In the genomic region with DNA sequence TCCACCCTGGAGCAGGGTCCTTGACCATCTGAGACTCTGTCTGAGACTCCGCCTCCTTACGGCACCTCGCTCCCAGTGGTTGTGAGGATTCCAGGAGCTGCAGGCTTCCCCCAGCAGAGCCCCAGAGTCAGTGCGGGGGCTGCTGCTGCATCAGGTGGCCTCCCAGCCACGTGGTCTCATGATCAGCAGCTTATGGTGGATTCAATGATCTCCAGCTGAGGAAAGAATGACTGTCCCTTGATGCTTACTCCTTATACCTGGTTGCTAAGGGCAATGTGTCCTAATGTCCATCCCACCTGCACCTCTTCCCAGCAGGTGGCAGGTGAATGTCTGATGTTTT, we compare ENCODE assay signal across 31 cellular contexts. TPM values are rescaled to one million over a fixed set of nuclear protein-coding genes. Genes with fewer than 3 reads are reported as not detected.
"Had no signal": no experiment of that assay in that cellular context is flagged by ENCODE, and none has a peak within 500 bp of the region (broad histone marks: within the 10 kb centered on the region; RNA-seq: fewer than 3 reads in every experiment).

No MANE protein-coding gene starts in this region.

- H3K27me3 Mint-ChIP-seq: activated CD4-positive, alpha-beta memory T cell treated with anti-CD3 and anti-CD28 coated beads, Interleukin-2, amount 10 ng/mL, durations not matched to agents 7 days and 5 days; progenitor cell of endocrine pancreas had no signal

- H3K4me3 ChIP-seq: left lung, lung, mucosa of descending colon, smooth muscle cell, suprapubic skin, tibial nerve had no signal

- H3K4me1 ChIP-seq: left lung, suprapubic skin, tibial nerve had no signal

- H3K36me3 ChIP-seq: brain microvascular endothelial cell, left lung, suprapubic skin had no signal

- H3K9me3 ChIP-seq: left lung, mucosa of descending colon, suprapubic skin had no signal

- H3K4me3 Mint-ChIP-seq: activated CD4-positive, alpha-beta memory T cell treated with anti-CD3 and anti-CD28 coated beads, Interleukin-2, amount 10 ng/mL, durations not matched to agents 7 days and 5 days; activated CD4-positive, alpha-beta T cell treated with anti-CD3 and anti-CD28 coated beads, Interleukin-2, amount 10 ng/mL, durations not matched to agents 7 days and 5 days; activated naive CD4-positive, alpha-beta T cell treated with anti-CD3 and anti-CD28 coated beads, Interleukin-2, amount 10 ng/mL, durations not matched to agents 7 days and 5 days; activated naive CD8-positive, alpha-beta T cell treated with anti-CD3 and anti-CD28 coated beads, Interleukin-2, amount 10 ng/mL, durations not matched to agents 7 days and 5 days; activated T-cell treated with anti-CD3 and anti-CD28 coated beads, Interleukin-2, amount 50 U/mL, for 24 hours; immature natural killer cell; natural killer cell treated with Interleukin-12 subunit alpha and Interleukin-12 subunit beta and Interleukin-15 and Interleukin-18, amount 100 ng/mL, for 72 hours; stimulated activated memory B cell treated with anti-CD40 and anti-IgM and Interleukin-4, amounts not matched to agents 10 μg/mL and 1 μg/mL and 100 μg/mL, for 72 hours had no signal

- H3K9me3 Mint-ChIP-seq: activated CD4-positive, alpha-beta memory T cell treated with anti-CD3 and anti-CD28 coated beads, Interleukin-2, amount 10 ng/mL, durations not matched to agents 7 days and 5 days; activated CD4-positive, alpha-beta T cell treated with anti-CD3 and anti-CD28 coated beads, Interleukin-2, amount 10 ng/mL, durations not matched to agents 7 days and 5 days; activated naive CD4-positive, alpha-beta T cell treated with anti-CD3 and anti-CD28 coated beads, Interleukin-2, amount 10 ng/mL, durations not matched to agents 7 days and 5 days; natural killer cell treated with Interleukin-12 subunit alpha and Interleukin-12 subunit beta and Interleukin-15 and Interleukin-18, amount 100 ng/mL, for 72 hours had no signal

- H3K27ac Mint-ChIP-seq: activated CD4-positive, alpha-beta memory T cell treated with anti-CD3 and anti-CD28 coated beads, Interleukin-2, amount 10 ng/mL, durations not matched to agents 7 days and 5 days; activated CD4-positive, alpha-beta T cell treated with anti-CD3 and anti-CD28 coated beads, Interleukin-2, amount 10 ng/mL, durations not matched to agents 7 days and 5 days; activated naive CD4-positive, alpha-beta T cell treated with anti-CD3 and anti-CD28 coated beads, Interleukin-2, amount 10 ng/mL, durations not matched to agents 7 days and 5 days; activated naive CD8-positive, alpha-beta T cell treated with anti-CD3 and anti-CD28 coated beads, Interleukin-2, amount 10 ng/mL, durations not matched to agents 7 days and 5 days; activated T-cell treated with anti-CD3 and anti-CD28 coated beads, Interleukin-2, amount 50 U/mL, for 24 hours; immature natural killer cell; natural killer cell treated with Interleukin-12 subunit alpha and Interleukin-12 subunit beta and Interleukin-15 and Interleukin-18, amount 100 ng/mL, for 72 hours; progenitor cell of endocrine pancreas; stimulated activated memory B cell treated with anti-CD40 and anti-IgM and Interleukin-4, amounts not matched to agents 10 μg/mL and 1 μg/mL and 100 μg/mL, for 72 hours had no signal

- H3K27me3 ChIP-seq: brain microvascular endothelial cell, left lung, suprapubic skin, tibial nerve had no signal

- DNase-seq: activated CD4-positive, alpha-beta memory T cell treated with anti-CD3 and anti-CD28 coated beads, Interleukin-2, amount 10 ng/mL, durations not matched to agents 7 days and 5 days; activated CD4-positive, alpha-beta T cell treated with anti-CD3 and anti-CD28 coated beads, Interleukin-2, amount 10 ng/mL, durations not matched to agents 7 days and 5 days; activated CD8-positive, alpha-beta memory T cell treated with anti-CD3 and anti-CD28 coated beads, Interleukin-2, amount 50 U/mL, for 48 hours; activated gamma-delta T cell; activated naive CD4-positive, alpha-beta T cell treated with anti-CD3 and anti-CD28 coated beads, Interleukin-2, amount 10 ng/mL, durations not matched to agents 7 days and 5 days; activated naive CD8-positive, alpha-beta T cell treated with anti-CD3 and anti-CD28 coated beads, Interleukin-2, amount 10 ng/mL, durations not matched to agents 7 days and 5 days; activated T-cell treated with anti-CD3 and anti-CD28 coated beads, Interleukin-2, amount 50 U/mL, for 24 hours; brain microvascular endothelial cell; foreskin fibroblast; head of caudate nucleus; hypothalamus; immature natural killer cell; left lung; retina; stimulated activated CD4-positive, alpha-beta T cell treated with anti-CD3 and anti-CD28 coated beads, Interleukin-1b, Interleukin-23, amount 100 ng/mL, for 48 hours; stimulated activated CD4-positive, alpha-beta T cell treated with anti-CD3 and anti-CD28 coated beads, Interleukin-4, amount 100 ng/mL, for 4 hours; stimulated activated CD8-positive, alpha-beta memory T cell treated with anti-CD3 and anti-CD28 coated beads, Interleukin-4, amount 100 ng/mL, for 48 hours; T-helper 9 cell had no signal

- H3K27ac ChIP-seq: brain microvascular endothelial cell, left lung, suprapubic skin, tibial nerve had no signal

- FAIRE-seq: astrocyte, TTC549 had no signal

- H3K36me3 Mint-ChIP-seq: activated naive CD4-positive, alpha-beta T cell treated with anti-CD3 and anti-CD28 coated beads, Interleukin-2, amount 10 ng/mL, durations not matched to agents 7 days and 5 days; stimulated activated memory B cell treated with anti-CD40 and anti-IgM and Interleukin-4, amounts not matched to agents 10 μg/mL and 1 μg/mL and 100 μg/mL, for 72 hours had no signal

- H3K4me1 Mint-ChIP-seq: activated CD4-positive, alpha-beta memory T cell treated with anti-CD3 and anti-CD28 coated beads, Interleukin-2, amount 10 ng/mL, durations not matched to agents 7 days and 5 days; activated CD4-positive, alpha-beta T cell treated with anti-CD3 and anti-CD28 coated beads, Interleukin-2, amount 10 ng/mL, durations not matched to agents 7 days and 5 days; activated naive CD4-positive, alpha-beta T cell treated with anti-CD3 and anti-CD28 coated beads, Interleukin-2, amount 10 ng/mL, durations not matched to agents 7 days and 5 days; activated naive CD8-positive, alpha-beta T cell treated with anti-CD3 and anti-CD28 coated beads, Interleukin-2, amount 10 ng/mL, durations not matched to agents 7 days and 5 days; immature natural killer cell; stimulated activated memory B cell treated with anti-CD40 and anti-IgM and Interleukin-4, amounts not matched to agents 10 μg/mL and 1 μg/mL and 100 μg/mL, for 72 hours had no signal

- ATAC-seq: activated CD4-positive, CD25-positive, alpha-beta regulatory T cell treated with anti-CD3 and anti-CD28 coated beads, Interleukin-2, amount 50 U/mL, for 24 hours; esophagus mucosa; stimulated activated memory B cell treated with anti-CD40 and anti-IgM and Interleukin-4, amounts not matched to agents 10 μg/mL and 1 μg/mL and 100 μg/mL, for 72 hours had no signal

- H3K4me2 ChIP-seq: smooth muscle cell had no signal

RNA-seq across cellular contexts. Expression of a gene that starts 40.0 kb away (rescaled TPM):
- total RNA-seq: cardiac septum had no signal
